Comparison of ENCODE assay signal across 8 cellular contexts in genomic region chr3:119809249-119810017, GRCh38. TPM values are rescaled to one million over a fixed set of nuclear protein-coding genes. Genes with fewer than 3 reads are reported as not detected.
DNase-seq lines count a peak whose midpoint lies in the region; ATAC-seq and TF ChIP-seq lines count a peak whose summit lies in the region.

No MANE protein-coding gene starts in this region.

- no peaks in the 10 kb centered on the region for H3K36me3 Mint-ChIP-seq in activated T-cell treated with anti-CD3 and anti-CD28 coated beads, Interleukin-2, amount 50 U/mL, for 72 hours (ENCODE audit: insufficient read depth in 2 of 2)
- H3K36me3 Mint-ChIP-seq in natural killer cell treated with Interleukin-12 subunit alpha and Interleukin-12 subunit beta and Interleukin-15 and Interleukin-18, amount 100 ng/mL, for 72 hours: no peaks in the 10 kb centered on the region

- peaks cover 9% of the 10 kb centered on the region for H3K4me1 Mint-ChIP-seq in activated T-cell treated with anti-CD3 and anti-CD28 coated beads, Interleukin-2, amount 50 U/mL, for 72 hours (ENCODE audit: low read depth)
- peaks cover 12 to 13% of the 10 kb centered on the region in 2 donors for H3K4me1 Mint-ChIP-seq in natural killer cell treated with Interleukin-12 subunit alpha and Interleukin-12 subunit beta and Interleukin-15 and Interleukin-18, amount 100 ng/mL, for 72 hours (ENCODE audit: low read depth in 2 of 2)

- peak overlapping the region; percentile 75 to 84 for H3K4me3 Mint-ChIP-seq in activated T-cell treated with anti-CD3 and anti-CD28 coated beads, Interleukin-2, amount 50 U/mL, for 72 hours
- H3K4me3 Mint-ChIP-seq in natural killer cell treated with Interleukin-12 subunit alpha and Interleukin-12 subunit beta and Interleukin-15 and Interleukin-18, amount 100 ng/mL, for 72 hours: peak overlapping the region; percentile 79

- no peak overlapping the region for H3K27ac Mint-ChIP-seq in activated T-cell treated with anti-CD3 and anti-CD28 coated beads, Interleukin-2, amount 50 U/mL, for 72 hours
- H3K27ac Mint-ChIP-seq in natural killer cell treated with Interleukin-12 subunit alpha and Interleukin-12 subunit beta and Interleukin-15 and Interleukin-18, amount 100 ng/mL, for 72 hours: peak overlapping the region; percentile 48 to 51

- in situ Hi-C loops in astrocyte of the spinal cord (cut with HindIII; ENCODE audit: low sequenced_read_pairs): no loop called here

- no peak for ATAC-seq in activated T-cell treated with anti-CD3 and anti-CD28 coated beads, Interleukin-2, amount 50 U/mL, for 72 hours (replicated peaks in 1 of 2)
- ATAC-seq in HG03025 (IDR thresholded peaks at IDR 0.05; ENCODE audit: low FRiP score, unreplicated experiment): peak; percentile 21
- no peak for ATAC-seq in natural killer cell treated with Interleukin-12 subunit alpha and Interleukin-12 subunit beta and Interleukin-15 and Interleukin-18, amount 100 ng/mL, for 72 hours

- CTCF ChIA-PET in RWPE1 (lab: Yijun Ruan, JAX): no interaction called here

- H3K4me3 ChIP-seq in astrocyte of the spinal cord (ENCODE audit: low read depth, low read length): peak overlapping the region; percentile 36

- H3K27me3 Mint-ChIP-seq in activated T-cell treated with anti-CD3 and anti-CD28 coated beads, Interleukin-2, amount 50 U/mL, for 72 hours (ENCODE audit: low read depth): peaks cover 9% of the 10 kb centered on the region
- H3K27me3 Mint-ChIP-seq in natural killer cell treated with Interleukin-12 subunit alpha and Interleukin-12 subunit beta and Interleukin-15 and Interleukin-18, amount 100 ng/mL, for 72 hours: peaks cover 3 to 7% of the 10 kb centered on the region in 2 donors

- POLR2A ChIA-PET in RWPE1 (lab: Yijun Ruan, JAX; ENCODE audit: low non-redundant PET): no interaction called here

- peak in 1 of 2 donors; percentile 25 for DNase-seq in activated T-cell treated with anti-CD3 and anti-CD28 coated beads, Interleukin-2, amount 50 U/mL, for 72 hours
- no peak for DNase-seq in activated T-cell treated with anti-CD3 and anti-CD28 coated beads, Interleukin-2, amount 50 U/mL, for 48 hours
- no peak for DNase-seq in astrocyte of the spinal cord (ENCODE audit: low read depth, low spot score)
- no peak for DNase-seq in natural killer cell treated with Interleukin-12 subunit alpha and Interleukin-12 subunit beta and Interleukin-15 and Interleukin-18, amount 100 ng/mL, for 72 hours (ENCODE audit: low spot score)
- DNase-seq in RWPE1 (ENCODE audit: low spot score): no peak
- no peak for DNase-seq in AG08396 (ENCODE audit: low spot score)
- DNase-seq in NCI-H2196 (lab: John Stamatoyannopoulos, UW; ENCODE audit: unreplicated experiment): no peak

- no peaks in the 10 kb centered on the region for H3K9me3 Mint-ChIP-seq in activated T-cell treated with anti-CD3 and anti-CD28 coated beads, Interleukin-2, amount 50 U/mL, for 72 hours
- H3K9me3 Mint-ChIP-seq in natural killer cell treated with Interleukin-12 subunit alpha and Interleukin-12 subunit beta and Interleukin-15 and Interleukin-18, amount 100 ng/mL, for 72 hours: no peaks in the 10 kb centered on the region

- H3K27ac ChIP-seq in RWPE1: no peak overlapping the region

- no peak for TF ChIP-seq CTCF in astrocyte of the spinal cord (IDR thresholded peaks at IDR 0.05; ENCODE audit: low read depth, low read length)
- no peak for TF ChIP-seq CTCF in RWPE1 (conservative IDR thresholded peaks at IDR 0.05; ENCODE audit: low read depth)

RNA-seq across cellular contexts. Expression of gene NR1I2, which starts 27.5 kb away (rescaled TPM):
- total RNA-seq in activated T-cell treated with anti-CD3 and anti-CD28 coated beads, Interleukin-2, amount 50 U/mL, for 72 hours: under 1 TPM; 0.17 to 0.25 TPM
- not detected for total RNA-seq in natural killer cell treated with Interleukin-12 subunit alpha and Interleukin-12 subunit beta and Interleukin-15 and Interleukin-18, amount 100 ng/mL, for 72 hours
